20 cellular contexts compared by ENCODE assay signal in genomic region chr1:56583957-56584468, GRCh38. TPM values are rescaled to one million over a fixed set of nuclear protein-coding genes. Genes with fewer than 3 reads are reported as not detected.
DNase-seq lines count a peak whose midpoint lies in the region; ATAC-seq, FAIRE-seq and TF ChIP-seq lines count a peak whose summit lies in the region.
"Had no signal": no experiment of that assay in that cellular context is flagged by ENCODE, and none has a peak within 500 bp of the region (broad histone marks: within the 10 kb centered on the region; RNA-seq: fewer than 3 reads in every experiment).

No MANE protein-coding gene starts in this region.

- no peak overlapping the region for H3K56ac ChIP-seq in H1 (replicated peaks; ENCODE audit: insufficient read length, low read depth, low read length)

- H2BK120ac ChIP-seq in H1 (replicated peaks; ENCODE audit: low read depth, low read length): no peak overlapping the region

- H3K36me3 ChIP-seq in H1 (ENCODE audit: control insufficient read depth in 2 of 4, insufficient read depth in 4 of 4, low read length in 3 of 4): no peaks in the 10 kb centered on the region
- H3K36me3 ChIP-seq in CD8-positive, alpha-beta T cell (ENCODE audit: insufficient read depth, low read length): no peaks in the 10 kb centered on the region
- H3K36me3 ChIP-seq: BLaER1 had no signal

- H3K4me1 Mint-ChIP-seq in WTC11: peaks cover 34% of the 10 kb centered on the region
- H3K4me1 Mint-ChIP-seq in CD8-positive, alpha-beta T cell (ENCODE audit: low read depth): peaks cover 9% of the 10 kb centered on the region
- peaks cover 6% of the 10 kb centered on the region for H3K4me1 Mint-ChIP-seq in stimulated activated naive CD8-positive, alpha-beta T cell treated with anti-CD3 and anti-CD28 coated beads, Interleukin-15, amount 100 ng/mL, for 72 hours

- no peak overlapping the region for H3K14ac ChIP-seq in H1 (ENCODE audit: insufficient read length)

- no peak overlapping the region for H4K91ac ChIP-seq in H1 (replicated peaks; ENCODE audit: insufficient read length, low read length)

- H3K4me2 ChIP-seq in A549: no peak overlapping the region
- no peak overlapping the region for H3K4me2 ChIP-seq in H1 (ENCODE audit: insufficient read depth in 1 of 2, low read depth in 2 of 2, low read length in 2 of 2)
- H3K4me2 ChIP-seq: BLaER1 had no signal

- H4K8ac ChIP-seq in H1 (ENCODE audit: extremely low read depth, insufficient read depth, low read length): no peak overlapping the region

- FAIRE-seq in A549 (lab: Jason Lieb, UNC): no peak
- FAIRE-seq in H1 (lab: Jason Lieb, UNC): no peak
- FAIRE-seq: D721Med, GM12891 had no signal

- H3K9me3 Mint-ChIP-seq in WTC11: peaks cover 7% of the 10 kb centered on the region
- no peaks in the 10 kb centered on the region for H3K9me3 Mint-ChIP-seq in CD8-positive, alpha-beta T cell
- H3K9me3 Mint-ChIP-seq in stimulated activated naive CD8-positive, alpha-beta T cell treated with anti-CD3 and anti-CD28 coated beads, Interleukin-15, amount 100 ng/mL, for 72 hours: peaks cover 0 to under 1% of the 10 kb centered on the region in 2 donors

- ATAC-seq in A549 (no peak), WTC11 (no peak), HG02973 (IDR thresholded peaks at IDR 0.05; ENCODE audit: unreplicated experiment) (no peak)
- ATAC-seq in CD8-positive, alpha-beta T cell: no peak
- no peak for ATAC-seq in stimulated activated naive CD8-positive, alpha-beta T cell treated with anti-CD3 and anti-CD28 coated beads, Interleukin-15, amount 100 ng/mL, for 72 hours

- no peak overlapping the region for H3K18ac ChIP-seq in H1 (ENCODE audit: extremely low read depth, low read length)

- DNase-seq in A549 (ENCODE audit: low read depth in 1 of 2, low spot score in 1 of 2): no peak
- DNase-seq in WTC11 (ENCODE audit: low spot score): no peak
- no peak for DNase-seq in H1 (ENCODE audit: low read depth in 1 of 2, low spot score in 2 of 2)
- DNase-seq in pons (ENCODE audit: low spot score): peak; percentile 1
- no peak for DNase-seq in CD8-positive, alpha-beta T cell
- DNase-seq in stimulated activated naive CD8-positive, alpha-beta T cell treated with anti-CD3 and anti-CD28 coated beads, Interleukin-15, amount 100 ng/mL, for 72 hours: no peak
- DNase-seq: 8988T; CD4-positive, CD25-positive, alpha-beta regulatory T cell; CD8-positive, alpha-beta memory T cell; EL; GDM1; GOT3; H7; HCEC 1CT had no signal

- no peak overlapping the region for H2BK5ac ChIP-seq in H1 (ENCODE audit: low read depth, low read length)

- POLR2A ChIA-PET in A549 (lab: Yijun Ruan, JAX) (no interaction called here), WTC11 (lab: Charles Lee) (no interaction called here), H1 (lab: Charles Lee; ENCODE audit: partially characterized antibody) (interaction anchor here (1.3 kb wide), 1 partner anchor 107 kb away, joined by 3 read pairs; no protein-coding TSS in a partner anchor)
- POLR2A ChIA-PET in CD8-positive, alpha-beta T cell (lab: Charles Lee): no interaction called here

- no peak overlapping the region for H3K9ac ChIP-seq in H1 (replicated peaks in 1 of 4; ENCODE audit: extremely low read depth in 1 of 4, low read depth in 3 of 4, low read length in 3 of 4)
- H3K9ac ChIP-seq: BLaER1 had no signal

- no peaks in the 10 kb centered on the region for H4K20me1 ChIP-seq in H1 (replicated peaks in 1 of 2; ENCODE audit: control insufficient read depth in 1 of 2, insufficient read depth in 2 of 2, low read length in 2 of 2)
- H4K20me1 ChIP-seq: BLaER1 had no signal

- TF ChIP-seq RAD21 in A549 (conservative IDR thresholded peaks at IDR 0.05 in 1 of 2, IDR thresholded peaks at IDR 0.05 in 1 of 2): no peak
- no peak for TF ChIP-seq RAD21 in H1 (IDR thresholded peaks at IDR 0.05 in 1 of 2, conservative IDR thresholded peaks at IDR 0.05 in 1 of 2; ENCODE audit: low read depth in 2 of 2, low read length in 2 of 2)

- H4K5ac ChIP-seq in H1 (ENCODE audit: insufficient read length, low read depth, low read length): no peak overlapping the region

- peaks cover 14% of the 10 kb centered on the region for H3K4me1 ChIP-seq in A549
- peaks cover 0 to 8% (median 0%) of the 10 kb centered on the region in 4 experiments; a peak in 4 of 7 replicates for H3K4me1 ChIP-seq in H1 (replicated peaks in 1 of 4; ENCODE audit: control insufficient read depth in 3 of 4, insufficient read depth in 4 of 4, low read length in 3 of 4)
- H3K4me1 ChIP-seq in CD8-positive, alpha-beta T cell (ENCODE audit: insufficient read depth, low read length): no peaks in the 10 kb centered on the region

- H2BK15ac ChIP-seq in H1 (ENCODE audit: low read length): no peak overlapping the region

- no peaks in the 10 kb centered on the region for H3K79me1 ChIP-seq in H1 (ENCODE audit: low read depth, low read length)

- TF ChIP-seq CTCF in A549 (IDR thresholded peaks at IDR 0.05): no peak; the same call in 2 of the 3 replicates
- TF ChIP-seq CTCF in WTC11 (IDR thresholded peaks at IDR 0.05): no peak
- no peak for TF ChIP-seq CTCF in H1 (IDR thresholded peaks at IDR 0.05; ENCODE audit: control extremely low read depth in 1 of 3, insufficient read depth in 1 of 3, low read depth in 1 of 3, low read length in 3 of 3)
- no peak for TF ChIP-seq CTCF in CD8-positive, alpha-beta T cell (IDR thresholded peaks at IDR 0.05)

- H3K27ac Mint-ChIP-seq in WTC11: no peak overlapping the region
- no peak overlapping the region for H3K27ac Mint-ChIP-seq in CD8-positive, alpha-beta T cell
- no peak overlapping the region for H3K27ac Mint-ChIP-seq in stimulated activated naive CD8-positive, alpha-beta T cell treated with anti-CD3 and anti-CD28 coated beads, Interleukin-15, amount 100 ng/mL, for 72 hours
- H3K27ac Mint-ChIP-seq: B cell; CD4-positive, CD25-positive, alpha-beta regulatory T cell; CD8-positive, alpha-beta memory T cell had no signal

- H3K27me3 Mint-ChIP-seq in WTC11 (ENCODE audit: low read depth): no peaks in the 10 kb centered on the region
- peaks cover 20% of the 10 kb centered on the region for H3K27me3 Mint-ChIP-seq in CD8-positive, alpha-beta T cell (ENCODE audit: low read depth)
- peaks cover 24% of the 10 kb centered on the region for H3K27me3 Mint-ChIP-seq in stimulated activated naive CD8-positive, alpha-beta T cell treated with anti-CD3 and anti-CD28 coated beads, Interleukin-15, amount 100 ng/mL, for 72 hours

- TF ChIP-seq EP300 in A549 (IDR thresholded peaks at IDR 0.05): no peak
- no peak for TF ChIP-seq EP300 in H1 (IDR thresholded peaks at IDR 0.05; ENCODE audit: borderline replicate concordance in 1 of 2, low read depth in 2 of 2, low read length in 2 of 2)

- H3K27ac ChIP-seq in A549: peak overlapping the region; percentile 49 to 55; a peak in 5 of 6 replicates
- no peak overlapping the region for H3K27ac ChIP-seq in H1 (ENCODE audit: low read depth, low read length)
- H3K27ac ChIP-seq in CD8-positive, alpha-beta T cell (ENCODE audit: low read depth, low read length): no peak overlapping the region
- H3K27ac ChIP-seq: BLaER1, C4-2B had no signal

- CTCF ChIA-PET in A549 (lab: Yijun Ruan, JAX): interaction anchor here (1.0 to 4.7 kb wide), 16 partner anchors 8 to 1511 kb away, joined by 3 to 54 read pairs (median 4); no protein-coding TSS in a partner anchor
- CTCF ChIA-PET in WTC11 (lab: Charles Lee): interaction anchor here (0.7 to 2.3 kb wide), 15 partner anchors 49 to 1246 kb away, joined by 3 to 15 read pairs (median 4); no protein-coding TSS in a partner anchor
- CTCF ChIA-PET in H1 (lab: Charles Lee; ENCODE audit: partially characterized antibody): interaction anchor here (0.5 to 2.9 kb wide), 54 partner anchors 8 to 1300 kb away, joined by 3 to 17 read pairs (median 4); no protein-coding TSS in a partner anchor
- CTCF ChIA-PET in CD8-positive, alpha-beta T cell (lab: Charles Lee): no interaction called here

- TF ChIP-seq POLR2A in A549 (IDR thresholded peaks at IDR 0.05; ENCODE audit: low read length) (no peak), H1 (IDR thresholded peaks at IDR 0.05; ENCODE audit: control extremely low read depth in 1 of 2, low read depth in 2 of 2, low read length in 2 of 2) (no peak)

- intact Hi-C loops in CD8-positive, alpha-beta T cell (cut with DNase I, micrococcal nuclease): no loop called here

- no peak overlapping the region for H2BK20ac ChIP-seq in H1 (ENCODE audit: low read length)

- H3K4ac ChIP-seq in H1 (replicated peaks; ENCODE audit: insufficient read length, low read depth, low read length): no peak overlapping the region

- H3K23ac ChIP-seq in H1 (ENCODE audit: insufficient read length): no peak overlapping the region

- H3K79me2 ChIP-seq in H1 (ENCODE audit: control insufficient read depth in 1 of 2, insufficient read depth in 2 of 2, low read length in 2 of 2): peaks cover 0 to 3% of the 10 kb centered on the region in 2 experiments; a peak in 1 of 4 replicates

- no peak overlapping the region for H2BK12ac ChIP-seq in H1 (ENCODE audit: low read depth, low read length)

- H3K27me3 ChIP-seq in H1 (replicated peaks in 1 of 4; ENCODE audit: control insufficient read depth in 3 of 4, extremely low read depth in 1 of 4, insufficient read depth in 3 of 4, low read length in 3 of 4): no peaks in the 10 kb centered on the region
- H3K27me3 ChIP-seq in CD8-positive, alpha-beta T cell (ENCODE audit: insufficient read depth, low read length): no peaks in the 10 kb centered on the region
- H3K27me3 ChIP-seq: BLaER1 had no signal

- no peak overlapping the region for H2AK5ac ChIP-seq in H1 (ENCODE audit: low read depth, low read length)

- no peak overlapping the region for H2AFZ ChIP-seq in H1 (ENCODE audit: low read length)

- H3K9me3 ChIP-seq in A549 (no peaks in the 10 kb centered on the region; the same call in 2 of the 3 replicates), H1 (ENCODE audit: insufficient read depth in 2 of 2, low read depth in 1 of 2, low read length in 1 of 2) (no peaks in the 10 kb centered on the region)
- no peaks in the 10 kb centered on the region for H3K9me3 ChIP-seq in CD8-positive, alpha-beta T cell (ENCODE audit: low read length)
- H3K9me3 ChIP-seq: BLaER1 had no signal

- no peaks in the 10 kb centered on the region for H3K23me2 ChIP-seq in H1 (ENCODE audit: low read depth, low read length)

- no peak overlapping the region for H3K4me3 Mint-ChIP-seq in WTC11
- H3K4me3 Mint-ChIP-seq in CD8-positive, alpha-beta T cell: no peak overlapping the region
- no peak overlapping the region for H3K4me3 Mint-ChIP-seq in stimulated activated naive CD8-positive, alpha-beta T cell treated with anti-CD3 and anti-CD28 coated beads, Interleukin-15, amount 100 ng/mL, for 72 hours
- H3K4me3 Mint-ChIP-seq: B cell; CD4-positive, CD25-positive, alpha-beta regulatory T cell; CD8-positive, alpha-beta memory T cell had no signal

- 62% methylated on average over 2 of the region's 2 CpGs for WGBS in A549 (ENCODE audit: missing lambda C conversion rate)
- 83% methylated on average over 2 of the region's 2 CpGs; no CpG with 5 or more reads in 1 of the 2 experiments for WGBS in H1 (ENCODE audit: extremely low coverage in 1 of 2, insufficient coverage in 1 of 2, insufficient read length in 1 of 2, insufficient replicate concordance in 2 of 2, low coverage in 1 of 2, low lambda C conversion rate in 2 of 2, missing lambda C conversion rate in 1 of 2), 2 experiments

- peaks cover 3% of the 10 kb centered on the region; the same call in 1 of the 2 replicates for H3K36me3 Mint-ChIP-seq in WTC11
- no peaks in the 10 kb centered on the region for H3K36me3 Mint-ChIP-seq in CD8-positive, alpha-beta T cell
- H3K36me3 Mint-ChIP-seq: CD4-positive, CD25-positive, alpha-beta regulatory T cell; CD8-positive, alpha-beta memory T cell had no signal

- no peak overlapping the region for H3K4me3 ChIP-seq in A549
- H3K4me3 ChIP-seq in H1 (ENCODE audit: extremely low read depth in 1 of 4, insufficient read depth in 2 of 4, low read depth in 3 of 4, low read length in 4 of 4): no peak overlapping the region
- no peak overlapping the region for H3K4me3 ChIP-seq in CD8-positive, alpha-beta T cell (ENCODE audit: low read depth, low read length)
- H3K4me3 ChIP-seq: BLaER1 had no signal

RNA-seq across cellular contexts. Expression of gene PLPP3, which starts 4.7 kb away (rescaled TPM):
- polyA plus RNA-seq in A549 (2011; rRNA removed): 25.6 and 30.5 TPM in 2 replicates
- polyA plus RNA-seq in A549 (2012; cell fraction: cytosol; rRNA removed): 12.8 and 17.2 TPM in 2 replicates
- polyA plus RNA-seq in A549 (2012; cell fraction: nucleus; rRNA removed): 20.9 and 21.7 TPM in 2 replicates
- 18.4 to 26.8 TPM (median 23.6 TPM) in 3 replicates for polyA plus RNA-seq in A549 (2017; fragmentation: RNase III; extraction: RNeasy Plus Mini Kit Qiagen cat#74134 plus additional on column Dnase treatment)
- polyA minus RNA-seq in A549 (2011; rRNA and poly(A)+ RNA removed): 30.5 and 31.5 TPM in 2 replicates
- total RNA-seq in WTC11 (2021): 28.2 to 31.0 TPM (median 28.8 TPM) in 3 replicates
- total RNA-seq in H1 (2021; fragmentation: NEBNext Ultra II Directional; extraction: Animal tissue kit (Norgen Biotek cat#: 25700)): 30.6 and 33.2 TPM in 2 replicates
- 40.4 and 42.0 TPM in 2 replicates for polyA plus RNA-seq in H1 (2011; rRNA removed)
- polyA plus RNA-seq in H1 (2011; cell fraction: cytosol; rRNA removed): 38.1 TPM
- polyA plus RNA-seq in H1 (2011; cell fraction: nucleus; rRNA removed): 53.1 TPM
- 25.9 to 27.9 TPM (median 26.2 TPM) in 4 replicates for polyA plus RNA-seq in H1 (2012, experiment 1 of 2)
- polyA plus RNA-seq in H1 (2012, experiment 2 of 2): 7.0 TPM
- 66.2 TPM for polyA plus RNA-seq in H1 (2013, experiment 1 of 2)
- polyA plus RNA-seq in H1 (2013, experiment 2 of 2): 62.3 TPM
- 55.8 and 62.3 TPM in 2 replicates for polyA minus RNA-seq in H1 (2011; rRNA and poly(A)+ RNA removed)
- polyA minus RNA-seq in H1 (2011; cell fraction: cytosol; rRNA and poly(A)+ RNA removed): 33.3 TPM
- 80.3 TPM for polyA minus RNA-seq in H1 (2011; cell fraction: nucleus; rRNA and poly(A)+ RNA removed)
- not detected for total RNA-seq in CD8-positive, alpha-beta T cell
- total RNA-seq: CD4-positive, CD25-positive, alpha-beta regulatory T cell had no signal
- polyA plus RNA-seq: CD8-positive, alpha-beta memory T cell had no signal

Comparison
In these comparisons a context has a peak if more than half of its experiments do, and no peak if none do; other contexts are left out.
1. H3K27ac ChIP-seq: peak in A549 (2 of 2); none in H1 (single experiment) and CD8-positive, alpha-beta T cell (single experiment).
2. RNA of gene PLPP3, which starts 4.7 kb away (total RNA-seq): 30.6 to 33.2 TPM in H1 and 28.2 to 31.0 TPM in WTC11; not detected in CD8-positive, alpha-beta T cell; every median in the first group is over 10 times any median in the second.